Comparison of ENCODE assay signal across 10 cellular contexts in the genomic region with DNA sequence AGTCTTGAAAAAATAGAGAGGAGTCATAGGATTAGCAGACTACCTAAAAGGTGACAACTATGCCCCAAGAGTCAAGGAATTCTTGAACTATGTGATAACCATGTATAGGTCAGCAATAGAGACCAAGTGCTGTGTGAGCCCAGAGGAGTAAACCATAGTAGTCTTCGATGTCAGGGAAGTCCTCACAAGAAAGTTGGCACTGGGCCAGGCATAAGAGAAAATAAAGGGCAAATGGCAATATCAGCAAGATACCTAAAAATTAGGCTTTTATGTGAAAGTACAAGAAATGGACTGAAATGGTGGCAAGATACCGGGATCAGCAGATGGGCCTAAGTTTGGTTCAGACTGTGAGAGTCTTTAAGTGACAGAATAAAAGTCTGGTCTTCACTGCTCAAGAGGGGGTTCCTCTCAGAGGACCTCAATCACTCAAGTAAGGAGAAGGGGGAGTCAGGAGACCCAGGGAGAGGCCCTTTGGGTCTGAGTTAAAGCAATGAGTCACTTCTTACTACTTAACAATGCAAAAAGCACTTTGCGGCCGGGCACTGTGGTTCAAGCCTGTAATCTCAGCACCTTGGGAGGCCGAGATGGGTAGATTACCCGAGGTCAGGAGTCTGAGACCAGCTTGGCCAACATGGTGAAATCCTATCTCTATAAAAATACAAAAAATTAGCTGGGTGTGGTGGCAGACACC.
DNase-seq lines count a peak whose midpoint lies in the region; ATAC-seq and TF ChIP-seq lines count a peak whose summit lies in the region.
"Had no signal": no experiment of that assay in that cellular context is flagged by ENCODE, and none has a peak within 500 bp of the region (broad histone marks: within the 10 kb centered on the region; RNA-seq: fewer than 3 reads in every experiment).

No MANE protein-coding gene starts in this region.

- H3K36me3 ChIP-seq in PC-9 (ENCODE audit: low read depth), result no peaks in the 10 kb centered on the region

- no peaks in the 10 kb centered on the region for H3K9me3 Mint-ChIP-seq in activated CD4-positive, alpha-beta T cell treated with anti-CD3 and anti-CD28 coated beads for 36 hours (ENCODE audit: low read depth)
- H3K9me3 Mint-ChIP-seq: activated naive CD8-positive, alpha-beta T cell treated with anti-CD3 and anti-CD28 coated beads, Interleukin-2, amount 10 ng/mL, durations not matched to agents 7 days and 5 days; nephron had no signal

- peak; percentile 38 for ATAC-seq in GM19043 (IDR thresholded peaks at IDR 0.05; ENCODE audit: low read depth, unreplicated experiment)
- ATAC-seq in HG02938 (IDR thresholded peaks at IDR 0.05; ENCODE audit: unreplicated experiment), result peak; percentile 51
- peak; percentile 26 for ATAC-seq in sciatic nerve
- no peak for ATAC-seq in activated CD4-positive, alpha-beta T cell treated with anti-CD3 and anti-CD28 coated beads for 36 hours
- ATAC-seq in left lobe of liver, result no peak

- peaks cover 8% of the 10 kb centered on the region; the same call in 1 of the 2 replicates for H3K9me3 ChIP-seq in PC-9 (ENCODE audit: insufficient read depth, low read depth)

- CTCF ChIA-PET in PC-9 (lab: Charles Lee), result no interaction called here
- CTCF ChIA-PET in activated CD4-positive, alpha-beta T cell treated with anti-CD3 and anti-CD28 coated beads for 36 hours (lab: Charles Lee), result interaction anchor here (0.8 kb wide), 1 partner anchor 148 kb away, joined by 3 read pairs; no protein-coding TSS in a partner anchor

- no peaks in the 10 kb centered on the region for H4K20me1 ChIP-seq in PC-9 (ENCODE audit: insufficient read depth)

- H3K4me1 Mint-ChIP-seq in activated CD4-positive, alpha-beta T cell treated with anti-CD3 and anti-CD28 coated beads for 36 hours, result no peaks in the 10 kb centered on the region
- H3K4me1 Mint-ChIP-seq: activated naive CD8-positive, alpha-beta T cell treated with anti-CD3 and anti-CD28 coated beads, Interleukin-2, amount 10 ng/mL, durations not matched to agents 7 days and 5 days had no signal

- no peaks in the 10 kb centered on the region for H3K9me2 ChIP-seq in PC-9 (ENCODE audit: insufficient read depth)

- POLR2A ChIA-PET in PC-9 (lab: Charles Lee; ENCODE audit: unreplicated experiment), result no interaction called here
- POLR2A ChIA-PET in activated CD4-positive, alpha-beta T cell treated with anti-CD3 and anti-CD28 coated beads for 36 hours (lab: Charles Lee), result no interaction called here

- peak overlapping the region; percentile 92 for H3K27ac ChIP-seq in PC-9

- no peak overlapping the region for H3K27ac Mint-ChIP-seq in activated CD4-positive, alpha-beta T cell treated with anti-CD3 and anti-CD28 coated beads for 36 hours
- H3K27ac Mint-ChIP-seq: activated naive CD8-positive, alpha-beta T cell treated with anti-CD3 and anti-CD28 coated beads, Interleukin-2, amount 10 ng/mL, durations not matched to agents 7 days and 5 days had no signal

- no peaks in the 10 kb centered on the region for H3K79me2 ChIP-seq in PC-9 (ENCODE audit: low read depth)

- H3K27me3 ChIP-seq in PC-9 (ENCODE audit: insufficient read depth, low read depth), result no peaks in the 10 kb centered on the region

- no peak overlapping the region for H3K4me3 Mint-ChIP-seq in activated CD4-positive, alpha-beta T cell treated with anti-CD3 and anti-CD28 coated beads for 36 hours
- H3K4me3 Mint-ChIP-seq: activated naive CD8-positive, alpha-beta T cell treated with anti-CD3 and anti-CD28 coated beads, Interleukin-2, amount 10 ng/mL, durations not matched to agents 7 days and 5 days; nephron had no signal

- H3K4me3 ChIP-seq in PC-9, result no peak overlapping the region

- TF ChIP-seq CTCF in PC-9 (conservative IDR thresholded peaks at IDR 0.05), result no peak

- intact Hi-C loops in PC-9 (cut with micrococcal nuclease; ENCODE audit: unreplicated experiment) (loop anchor here (1.0 to 2.0 kb wide), 2 partner anchors 77 to 118 kb away; no protein-coding TSS in a partner anchor), sciatic nerve (cut with DNase I) (no loop called here), posterior vena cava (cut with DNase I) (no loop called here)
- intact Hi-C loops in activated CD4-positive, alpha-beta T cell treated with anti-CD3 and anti-CD28 coated beads for 36 hours (cut with DNase I, micrococcal nuclease), result no loop called here

- peaks cover 42% of the 10 kb centered on the region for H3F3A ChIP-seq in PC-9 (ENCODE audit: insufficient read depth, low read depth)

- H3K4me2 ChIP-seq in PC-9, result 0 out of 2 replicates have a peak overlapping the region, but pooled peaks have one; percentile 3

- no peaks in the 10 kb centered on the region for H3K27me3 Mint-ChIP-seq in activated CD4-positive, alpha-beta T cell treated with anti-CD3 and anti-CD28 coated beads for 36 hours
- H3K27me3 Mint-ChIP-seq: activated naive CD8-positive, alpha-beta T cell treated with anti-CD3 and anti-CD28 coated beads, Interleukin-2, amount 10 ng/mL, durations not matched to agents 7 days and 5 days had no signal

- DNase-seq in PC-9 (no peak), sciatic nerve (ENCODE audit: low spot score) (no peak), posterior vena cava (ENCODE audit: low spot score) (no peak), GOT3 (lab: John Stamatoyannopoulos, UW) (no peak), left lobe of liver (ENCODE audit: low spot score) (no peak)
- no peak for DNase-seq in activated CD4-positive, alpha-beta T cell treated with anti-CD3 and anti-CD28 coated beads for 36 hours
- DNase-seq: activated naive CD8-positive, alpha-beta T cell treated with anti-CD3 and anti-CD28 coated beads, Interleukin-2, amount 10 ng/mL, durations not matched to agents 7 days and 5 days had no signal

- BruUV-seq in PC-9 (replicated peaks; lab: Mats Ljungman, UMichigan), result TSS peak; percentile 21

- H2AFZ ChIP-seq in PC-9, result no peak overlapping the region; the same call in 1 of the 2 replicates

- no peaks in the 10 kb centered on the region for H3K36me3 Mint-ChIP-seq in activated CD4-positive, alpha-beta T cell treated with anti-CD3 and anti-CD28 coated beads for 36 hours (ENCODE audit: low read depth)
- H3K36me3 Mint-ChIP-seq: activated naive CD8-positive, alpha-beta T cell treated with anti-CD3 and anti-CD28 coated beads, Interleukin-2, amount 10 ng/mL, durations not matched to agents 7 days and 5 days had no signal

- peaks cover 44% of the 10 kb centered on the region for H3K4me1 ChIP-seq in PC-9 (replicated peaks; ENCODE audit: insufficient read depth)

Comparison
In these comparisons a context has a peak if more than half of its experiments do, and no peak if none do; other contexts are left out.
1. ATAC-seq: peak in GM19043 (single experiment), HG02938 (single experiment) and sciatic nerve (single experiment); none in activated CD4-positive, alpha-beta T cell treated with anti-CD3 and anti-CD28 coated beads for 36 hours (single experiment) and left lobe of liver (single experiment).